1 cellular context compared by ENCODE assay signal in genomic region chr17:7625749-7626148, GRCh38.
A peak's percentile ranks its signal among the peaks of the same experiment; 100 is the strongest.
TF ChIP-seq lines count a peak whose summit lies in the region.

No MANE protein-coding gene starts in this region.

TF ChIP-seq in HepG2, 621 proteins besides CTCF, POLR2A, EP300 and RAD21:
- TF ChIP-seq ZNF460 (CRISPR knock-in tag; IDR thresholded peaks at IDR 0.05; ENCODE audit: borderline replicate concordance), result 0 out of 2 replicates have a peak, but pooled peaks have one; percentile 13
